ENCODE assay signal across 1 cellular context in genomic region chr1:33255347-33256311, GRCh38.
TF ChIP-seq lines count a peak whose summit lies in the region.

No MANE protein-coding gene starts in this region.

TF ChIP-seq in HepG2, 621 proteins besides CTCF, POLR2A, EP300 and RAD21 (continued from another document and continues in another):
- TF ChIP-seq ZNF292 (CRISPR knock-in tag; IDR thresholded peaks at IDR 0.05; ENCODE audit: borderline replicate concordance, low read depth) (no peak), POLR2AphosphoS5 (IDR thresholded peaks at IDR 0.05; ENCODE audit: low read depth, low read length) (peak; percentile 74), KDM3A (CRISPR knock-in tag; IDR thresholded peaks at IDR 0.05; ENCODE audit: low read depth) (no peak), ZNF24 (IDR thresholded peaks at IDR 0.05) (no peak), ZNF772 (CRISPR knock-in tag; IDR thresholded peaks at IDR 0.05) (no peak), ZSCAN9 (CRISPR knock-in tag; IDR thresholded peaks at IDR 0.05; ENCODE audit: borderline replicate concordance) (no peak), CSRNP2 (CRISPR knock-in tag; conservative IDR thresholded peaks at IDR 0.05; ENCODE audit: low read depth) (no peak), ZBTB14 (CRISPR knock-in tag; IDR thresholded peaks at IDR 0.05) (no peak), ZNF609 (CRISPR knock-in tag; IDR thresholded peaks at IDR 0.05; ENCODE audit: borderline replicate concordance) (no peak), NRL (CRISPR knock-in tag; IDR thresholded peaks at IDR 0.05; ENCODE audit: borderline replicate concordance) (0 out of 2 replicates have a peak, but pooled peaks have one; percentile 68), AFF4 (CRISPR knock-in tag; IDR thresholded peaks at IDR 0.05) (no peak), ZNF792 (CRISPR knock-in tag; IDR thresholded peaks at IDR 0.05) (no peak), ZNF256 (CRISPR knock-in tag; conservative IDR thresholded peaks at IDR 0.05) (no peak), ZNF703 (CRISPR knock-in tag; IDR thresholded peaks at IDR 0.05; ENCODE audit: borderline replicate concordance) (no peak), ZNF713 (CRISPR knock-in tag; IDR thresholded peaks at IDR 0.05) (no peak), BORCS8-MEF2B (CRISPR knock-in tag; IDR thresholded peaks at IDR 0.05) (no peak), PCBP1 (IDR thresholded peaks at IDR 0.05; ENCODE audit: borderline replicate concordance, low read depth, low read length) (0 out of 2 replicates have a peak, but pooled peaks have one; percentile 49), ZNF143 (CRISPR knock-in tag; IDR thresholded peaks at IDR 0.05) (no peak), ZNF605 (CRISPR knock-in tag; IDR thresholded peaks at IDR 0.05) (0 out of 2 replicates have a peak, but pooled peaks have one; percentile 19), HHEX (CRISPR knock-in tag; IDR thresholded peaks at IDR 0.05) (no peak), NAIF1 (CRISPR knock-in tag; IDR thresholded peaks at IDR 0.05; ENCODE audit: borderline replicate concordance) (no peak), ZMYM2 (CRISPR knock-in tag; IDR thresholded peaks at IDR 0.05) (no peak), HOXD1 (CRISPR knock-in tag; IDR thresholded peaks at IDR 0.05) (no peak), NR2F1 (CRISPR knock-in tag; IDR thresholded peaks at IDR 0.05) (no peak), JUN (CRISPR knock-in tag; IDR thresholded peaks at IDR 0.05) (no peak), ZGPAT (CRISPR knock-in tag; IDR thresholded peaks at IDR 0.05) (peak; percentile 39; the same call in 1 of the 2 replicates), ZNF598 (CRISPR knock-in tag; IDR thresholded peaks at IDR 0.05; ENCODE audit: borderline replicate concordance) (no peak), STAG1 (CRISPR knock-in tag; IDR thresholded peaks at IDR 0.05) (no peak), ZUFSP (CRISPR knock-in tag; IDR thresholded peaks at IDR 0.05; ENCODE audit: borderline replicate concordance) (no peak), BRF2 (CRISPR knock-in tag; IDR thresholded peaks at IDR 0.05) (no peak), THAP7 (CRISPR knock-in tag; IDR thresholded peaks at IDR 0.05) (no peak), GPN1 (CRISPR knock-in tag; IDR thresholded peaks at IDR 0.05; ENCODE audit: borderline replicate concordance) (no peak), ZNF44 (CRISPR knock-in tag; IDR thresholded peaks at IDR 0.05) (no peak), ETV5 (CRISPR knock-in tag; IDR thresholded peaks at IDR 0.05; ENCODE audit: borderline replicate concordance) (no peak), RFXANK (CRISPR knock-in tag; IDR thresholded peaks at IDR 0.05) (no peak), KLF11 (CRISPR knock-in tag; IDR thresholded peaks at IDR 0.05) (no peak), SALL1 (CRISPR knock-in tag; IDR thresholded peaks at IDR 0.05) (peak; percentile 23; the same call in 1 of the 2 replicates), FOXK2 (IDR thresholded peaks at IDR 0.05) (no peak), MAF1 (CRISPR knock-in tag; IDR thresholded peaks at IDR 0.05; ENCODE audit: borderline replicate concordance) (no peak), NCOA1 (CRISPR knock-in tag; IDR thresholded peaks at IDR 0.05) (no peak), HNRNPH1 (optimal IDR thresholded peaks at IDR 0.05; ENCODE audit: low read depth, low read length) (no peak), ZNF615 (CRISPR knock-in tag; IDR thresholded peaks at IDR 0.05; ENCODE audit: borderline replicate concordance) (no peak), SMAD3 (CRISPR knock-in tag; IDR thresholded peaks at IDR 0.05) (no peak), THAP11 (CRISPR knock-in tag; IDR thresholded peaks at IDR 0.05) (no peak), ISL2 (CRISPR knock-in tag; IDR thresholded peaks at IDR 0.05) (no peak)
